In genomic region chr2:120176526-120176925, GRCh38 we compare ENCODE assay signal across 13 cellular contexts. TPM values are rescaled to one million over a fixed set of nuclear protein-coding genes. Genes with fewer than 3 reads are reported as not detected.
DNase-seq lines count a peak whose midpoint lies in the region; ATAC-seq and TF ChIP-seq lines count a peak whose summit lies in the region.
"Had no signal": no experiment of that assay in that cellular context is flagged by ENCODE, and none has a peak within 500 bp of the region (broad histone marks: within the 10 kb centered on the region; RNA-seq: fewer than 3 reads in every experiment).

No MANE protein-coding gene starts in this region.

- peaks cover 58% of the 10 kb centered on the region for H3K4me1 Mint-ChIP-seq in activated CD4-positive, alpha-beta T cell treated with anti-CD3 and anti-CD28 coated beads, Interleukin-2, amount 10 ng/mL, durations not matched to agents 7 days and 5 days
- peaks cover 49% of the 10 kb centered on the region for H3K4me1 Mint-ChIP-seq in activated CD4-positive, alpha-beta memory T cell treated with anti-CD3 and anti-CD28 coated beads for 36 hours (ENCODE audit: low read depth)
- H3K4me1 Mint-ChIP-seq in stimulated activated naive CD8-positive, alpha-beta T cell treated with anti-CD3 and anti-CD28 coated beads, Interleukin-15, Interleukin-2, amounts not matched to agents 100 ng/mL and 50 ng/mL, for 24 hours (ENCODE audit: low read depth), result peaks cover 53% of the 10 kb centered on the region
- H3K4me1 Mint-ChIP-seq: neural crest cell had no signal

- peak overlapping the region; percentile 86 for H3K27ac ChIP-seq in foreskin keratinocyte
- H3K27ac ChIP-seq: ascending aorta, GM23248 had no signal

- H3K4me1 ChIP-seq in foreskin keratinocyte, result peaks cover 12% of the 10 kb centered on the region

- no peak for DNase-seq in activated CD4-positive, alpha-beta T cell treated with anti-CD3 and anti-CD28 coated beads, Interleukin-2, amount 10 ng/mL, durations not matched to agents 7 days and 5 days
- no peak for DNase-seq in activated CD4-positive, alpha-beta T cell treated with anti-CD3 and anti-CD28 coated beads, Interleukin-2, amount 50 U/mL, for 1 hour
- DNase-seq in activated CD4-positive, alpha-beta memory T cell treated with anti-CD3 and anti-CD28 coated beads for 36 hours, result no peak
- no peak for DNase-seq in foreskin keratinocyte
- DNase-seq: GM23248, kidney glomerular epithelial cell, NCI-H2227 treated with DMSO at 0.1 percent for 48 hours had no signal

- H3K36me3 Mint-ChIP-seq in activated CD4-positive, alpha-beta T cell treated with anti-CD3 and anti-CD28 coated beads, Interleukin-2, amount 10 ng/mL, durations not matched to agents 7 days and 5 days (ENCODE audit: low read depth), result peaks cover 39% of the 10 kb centered on the region
- H3K36me3 Mint-ChIP-seq in activated CD4-positive, alpha-beta memory T cell treated with anti-CD3 and anti-CD28 coated beads for 36 hours, result no peaks in the 10 kb centered on the region
- H3K36me3 Mint-ChIP-seq in stimulated activated naive CD8-positive, alpha-beta T cell treated with anti-CD3 and anti-CD28 coated beads, Interleukin-15, Interleukin-2, amounts not matched to agents 100 ng/mL and 50 ng/mL, for 24 hours (ENCODE audit: low read depth), result no peaks in the 10 kb centered on the region

- H3K27me3 ChIP-seq in foreskin keratinocyte, result no peaks in the 10 kb centered on the region
- H3K27me3 ChIP-seq: ascending aorta had no signal

- peak overlapping the region; percentile 95 for H3K27ac Mint-ChIP-seq in activated CD4-positive, alpha-beta T cell treated with anti-CD3 and anti-CD28 coated beads, Interleukin-2, amount 10 ng/mL, durations not matched to agents 7 days and 5 days
- H3K27ac Mint-ChIP-seq in activated CD4-positive, alpha-beta memory T cell treated with anti-CD3 and anti-CD28 coated beads for 36 hours, result peak overlapping the region; percentile 97
- H3K27ac Mint-ChIP-seq in stimulated activated naive CD8-positive, alpha-beta T cell treated with anti-CD3 and anti-CD28 coated beads, Interleukin-15, Interleukin-2, amounts not matched to agents 100 ng/mL and 50 ng/mL, for 24 hours, result peak overlapping the region; percentile 98

- ATAC-seq in foreskin keratinocyte, result peak; percentile 18
- no peak for ATAC-seq in GM18868 (IDR thresholded peaks at IDR 0.05; ENCODE audit: unreplicated experiment)
- no peak for ATAC-seq in GM21515 (IDR thresholded peaks at IDR 0.05; ENCODE audit: unreplicated experiment)
- ATAC-seq in HG02852 (IDR thresholded peaks at IDR 0.05; ENCODE audit: unreplicated experiment), result no peak

- intact Hi-C loops in activated CD4-positive, alpha-beta memory T cell treated with anti-CD3 and anti-CD28 coated beads for 36 hours (cut with micrococcal nuclease), result loop anchor here (2.0 to 5.0 kb wide), 5 partner anchors 56 to 810 kb away; partner anchors contain the start of genes C2orf76, DBI and EPB41L5

- peak overlapping the region; percentile 86 for H3K4me3 Mint-ChIP-seq in activated CD4-positive, alpha-beta T cell treated with anti-CD3 and anti-CD28 coated beads, Interleukin-2, amount 10 ng/mL, durations not matched to agents 7 days and 5 days
- peak overlapping the region; percentile 98 for H3K4me3 Mint-ChIP-seq in activated CD4-positive, alpha-beta memory T cell treated with anti-CD3 and anti-CD28 coated beads for 36 hours
- H3K4me3 Mint-ChIP-seq in stimulated activated naive CD8-positive, alpha-beta T cell treated with anti-CD3 and anti-CD28 coated beads, Interleukin-15, Interleukin-2, amounts not matched to agents 100 ng/mL and 50 ng/mL, for 24 hours, result peak overlapping the region; percentile 93
- H3K4me3 Mint-ChIP-seq: neural crest cell had no signal

- no peaks in the 10 kb centered on the region for H3K9me3 Mint-ChIP-seq in activated CD4-positive, alpha-beta T cell treated with anti-CD3 and anti-CD28 coated beads, Interleukin-2, amount 10 ng/mL, durations not matched to agents 7 days and 5 days
- H3K9me3 Mint-ChIP-seq in activated CD4-positive, alpha-beta memory T cell treated with anti-CD3 and anti-CD28 coated beads for 36 hours, result no peaks in the 10 kb centered on the region
- H3K9me3 Mint-ChIP-seq in stimulated activated naive CD8-positive, alpha-beta T cell treated with anti-CD3 and anti-CD28 coated beads, Interleukin-15, Interleukin-2, amounts not matched to agents 100 ng/mL and 50 ng/mL, for 24 hours, result no peaks in the 10 kb centered on the region
- H3K9me3 Mint-ChIP-seq: neural crest cell had no signal

- no peak for TF ChIP-seq CTCF in foreskin keratinocyte (conservative IDR thresholded peaks at IDR 0.05)

- POLR2A ChIA-PET in activated CD4-positive, alpha-beta T cell treated with anti-CD3 and anti-CD28 coated beads, Interleukin-2, amount 10 ng/mL, durations not matched to agents 7 days and 5 days (lab: Charles Lee), result interaction anchor here (0.6 to 1.5 kb wide), 3 partner anchors 47 to 541 kb away, joined by 3 to 6 read pairs (median 4); partner anchors contain the start of gene TMEM185B
- POLR2A ChIA-PET in activated CD4-positive, alpha-beta memory T cell treated with anti-CD3 and anti-CD28 coated beads for 36 hours (lab: Charles Lee), result interaction anchor here (0.8 to 1.6 kb wide), 11 partner anchors 12 to 810 kb away, joined by 3 to 5 read pairs (median 3); partner anchors contain the start of genes C2orf76, DBI, EPB41L5 and PTPN4

- CTCF ChIA-PET in activated CD4-positive, alpha-beta T cell treated with anti-CD3 and anti-CD28 coated beads, Interleukin-2, amount 10 ng/mL, durations not matched to agents 7 days and 5 days (lab: Charles Lee), result interaction anchor here (0.5 to 3.1 kb wide), 14 partner anchors 8 to 490 kb away, joined by 3 to 13 read pairs (median 4); no protein-coding TSS in a partner anchor
- CTCF ChIA-PET in activated CD4-positive, alpha-beta memory T cell treated with anti-CD3 and anti-CD28 coated beads for 36 hours (lab: Charles Lee), result interaction anchor here (0.6 to 5.1 kb wide), 35 partner anchors 8 to 536 kb away, joined by 3 to 98 read pairs (median 4); partner anchors contain the start of genes PTPN4, RALB, TMEM177 and TMEM185B

- H3K27me3 Mint-ChIP-seq in activated CD4-positive, alpha-beta T cell treated with anti-CD3 and anti-CD28 coated beads, Interleukin-2, amount 10 ng/mL, durations not matched to agents 7 days and 5 days, result no peaks in the 10 kb centered on the region
- H3K27me3 Mint-ChIP-seq in activated CD4-positive, alpha-beta memory T cell treated with anti-CD3 and anti-CD28 coated beads for 36 hours, result no peaks in the 10 kb centered on the region
- no peaks in the 10 kb centered on the region for H3K27me3 Mint-ChIP-seq in stimulated activated naive CD8-positive, alpha-beta T cell treated with anti-CD3 and anti-CD28 coated beads, Interleukin-15, Interleukin-2, amounts not matched to agents 100 ng/mL and 50 ng/mL, for 24 hours

RNA-seq across cellular contexts. Expression of gene TMEM185B, which starts 46.7 kb away (rescaled TPM):
- total RNA-seq in activated CD4-positive, alpha-beta T cell treated with anti-CD3 and anti-CD28 coated beads, Interleukin-2, amount 10 ng/mL, durations not matched to agents 7 days and 5 days, result 10 to 100 TPM; 20.8 to 21.3 TPM
- 10 to 100 TPM; 19.4 to 19.7 TPM for total RNA-seq in activated CD4-positive, alpha-beta memory T cell treated with anti-CD3 and anti-CD28 coated beads for 36 hours
- total RNA-seq in foreskin keratinocyte, result 18.3 and 18.6 TPM in 2 replicates
- 10.7 and 11.4 TPM in 2 replicates for polyA plus RNA-seq in foreskin keratinocyte
